In genomic region chr5:161547573-161548471, GRCh38 we compare ENCODE assay signal across 8 cellular contexts.
DNase-seq lines count a peak whose midpoint lies in the region; ATAC-seq and TF ChIP-seq lines count a peak whose summit lies in the region.

No MANE protein-coding gene starts in this region.

- no peak for TF ChIP-seq CTCF in HEK293 (tag by site-specific recombination; IDR thresholded peaks at IDR 0.05)

- H3K4me1 ChIP-seq in HEK293 (ENCODE audit: control insufficient read depth, insufficient read depth, low read length) (no peaks in the 10 kb centered on the region), mucosa of stomach (ENCODE audit: control insufficient read depth, insufficient read depth, low read length) (peaks cover 14% of the 10 kb centered on the region)

- ATAC-seq in GM21367 (IDR thresholded peaks at IDR 0.05; ENCODE audit: unreplicated experiment) (no peak), HG02763 (IDR thresholded peaks at IDR 0.05; ENCODE audit: unreplicated experiment) (no peak)

- no peak overlapping the region for H3K9ac ChIP-seq in mucosa of stomach (ENCODE audit: low read length)

- peak overlapping the region; percentile 22 for H3K4me3 ChIP-seq in HEK293 (ENCODE audit: low read depth, low read length)
- peak overlapping the region; percentile 25 for H3K4me3 ChIP-seq in mucosa of stomach (ENCODE audit: low read length)

- POLR2A ChIA-PET in HEK293 (lab: Yijun Ruan, JAX) = no interaction called here

- no peaks in the 10 kb centered on the region for H3K36me3 ChIP-seq in HEK293 (ENCODE audit: control insufficient read depth in 2 of 2, insufficient read depth in 1 of 2, low read length in 2 of 2)
- no peaks in the 10 kb centered on the region for H3K36me3 ChIP-seq in mucosa of stomach (ENCODE audit: control insufficient read depth, insufficient read depth, low read length)

- H3K9me3 ChIP-seq in HEK293 (ENCODE audit: control insufficient read depth, insufficient read depth, low read depth, low read length) = no peaks in the 10 kb centered on the region
- H3K9me3 ChIP-seq in mucosa of stomach (ENCODE audit: control insufficient read depth, low read length) = no peaks in the 10 kb centered on the region

- peak; percentile 18 for DNase-seq in AG20443 (ENCODE audit: low spot score)
- DNase-seq in caudate nucleus (lab: John Stamatoyannopoulos, UW) = peak in 23 of 61 donors; percentile 7 to 76 (median 42)
- no peak for DNase-seq in LoVo (ENCODE audit: low spot score)
- DNase-seq in superior temporal gyrus (ENCODE audit: extremely low spot score) = no peak

- peaks cover 35% of the 10 kb centered on the region for H3K27me3 ChIP-seq in mucosa of stomach (ENCODE audit: control insufficient read depth, insufficient read depth, low read length)

- CTCF ChIA-PET in HEK293 (lab: Yijun Ruan, JAX) = interaction anchor here (0.9 kb wide), 1 partner anchor 1800 kb away, joined by 4 read pairs; no protein-coding TSS in a partner anchor

- H3K27ac ChIP-seq in HEK293 (ENCODE audit: extremely low read depth, low read depth, low read length) (no peak overlapping the region), caudate nucleus (ENCODE audit: low read depth, low read length) (peak overlapping the region; percentile 70)

TF ChIP-seq in HEK293, 187 proteins besides CTCF, POLR2A, EP300 and RAD21:
- TF ChIP-seq, protein P1, sequence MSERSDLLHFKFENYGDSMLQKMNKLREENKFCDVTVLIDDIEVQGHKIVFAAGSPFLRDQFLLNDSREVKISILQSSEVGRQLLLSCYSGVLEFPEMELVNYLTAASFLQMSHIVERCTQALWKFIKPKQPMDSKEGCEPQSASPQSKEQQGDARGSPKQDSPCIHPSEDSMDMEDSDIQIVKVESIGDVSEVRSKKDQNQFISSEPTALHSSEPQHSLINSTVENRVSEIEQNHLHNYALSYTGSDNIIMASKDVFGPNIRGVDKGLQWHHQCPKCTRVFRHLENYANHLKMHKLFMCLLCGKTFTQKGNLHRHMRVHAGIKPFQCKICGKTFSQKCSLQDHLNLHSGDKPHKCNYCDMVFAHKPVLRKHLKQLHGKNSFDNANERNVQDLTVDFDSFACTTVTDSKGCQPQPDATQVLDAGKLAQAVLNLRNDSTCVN (tag by site-specific recombination; optimal IDR thresholded peaks at IDR 0.05) = peak; percentile 40
- TF ChIP-seq EGR2 (tag by site-specific recombination; IDR thresholded peaks at IDR 0.05; ENCODE audit: low read depth) (peak; percentile 39; the same call in 1 of the 2 replicates), ZNF701 (tag by site-specific recombination; IDR thresholded peaks at IDR 0.05) (no peak), ZFHX2 (tag by site-specific recombination; conservative IDR thresholded peaks at IDR 0.05) (peak; percentile 81)
